21 cellular contexts compared by ENCODE assay signal in genomic region chr4:14434483-14434882, GRCh38.
DNase-seq lines count a peak whose midpoint lies in the region; ATAC-seq and TF ChIP-seq lines count a peak whose summit lies in the region.
"Had no signal": no experiment of that assay in that cellular context is flagged by ENCODE, and none has a peak within 500 bp of the region (broad histone marks: within the 10 kb centered on the region; RNA-seq: fewer than 3 reads in every experiment).

No MANE protein-coding gene starts in this region.

- H3K4me3 ChIP-seq in right cardiac atrium (ENCODE audit: low read length) = no peak overlapping the region
- H3K4me3 ChIP-seq in epithelial cell of esophagus (ENCODE audit: low read length) = no peak overlapping the region
- H3K4me3 ChIP-seq: BLaER1 treated with 17β-estradiol and CSF1 and Interleukin-3, amounts not matched to agents 10 nM and 100 nM; GM23248; HAP-1 had no signal

- no peaks in the 10 kb centered on the region for H3K9me3 Mint-ChIP-seq in activated T-helper 1 cell treated with anti-CD3 and anti-CD28 coated beads, Interleukin-12 subunit alpha, Interleukin-12 subunit beta, Interleukin-2, Interleukin-4 antibody, amounts not matched to agents 30 ng/mL and 10 ng/mL and 1 ng/mL, durations not matched to agents 14 hours and 24 hours and 36 hours
- peaks cover under 1% of the 10 kb centered on the region for H3K9me3 Mint-ChIP-seq in Calu3 (ENCODE audit: low read depth, unreplicated experiment)

- CTCF ChIA-PET in Calu3 (lab: Charles Lee) = interaction anchor here (0.5 kb wide), 1 partner anchor 904 kb away, joined by 5 read pairs; no protein-coding TSS in a partner anchor

- peaks cover 3% of the 10 kb centered on the region for H3K4me1 ChIP-seq in right cardiac atrium (ENCODE audit: control insufficient read depth, insufficient read depth, low read length)
- H3K4me1 ChIP-seq: BLaER1 treated with 17β-estradiol and CSF1 and Interleukin-3, amounts not matched to agents 10 nM and 100 nM; Caco-2; HAP-1 had no signal

- H3K4me3 Mint-ChIP-seq in activated T-helper 1 cell treated with anti-CD3 and anti-CD28 coated beads, Interleukin-12 subunit alpha, Interleukin-12 subunit beta, Interleukin-2, Interleukin-4 antibody, amounts not matched to agents 30 ng/mL and 10 ng/mL and 1 ng/mL, durations not matched to agents 14 hours and 24 hours and 36 hours = no peak overlapping the region
- no peak overlapping the region for H3K4me3 Mint-ChIP-seq in Calu3 (ENCODE audit: low read depth, unreplicated experiment)
- H3K4me3 Mint-ChIP-seq: CD4-positive, alpha-beta memory T cell had no signal

- TF ChIP-seq CTCF in epithelial cell of esophagus (IDR thresholded peaks at IDR 0.05; ENCODE audit: insufficient read depth, low read depth, low read length, missing control alignments) (no peak), Calu3 (IDR thresholded peaks at IDR 0.05; ENCODE audit: unreplicated experiment) (no peak)

- DNase-seq in Right ventricle myocardium inferior (ENCODE audit: missing footprints) (no peak), right cardiac atrium (no peak), epithelial cell of esophagus (ENCODE audit: low read depth) (peak; percentile 27), islet precursor cell (peak; percentile 55), renal cortical epithelial cell (ENCODE audit: low read depth) (peak; percentile 42), Calu3 (no peak), NCI-H2227 (lab: John Stamatoyannopoulos, UW; ENCODE audit: unreplicated experiment) (no peak)
- no peak for DNase-seq in activated T-helper 1 cell treated with anti-CD3 and anti-CD28 coated beads, Interleukin-12 subunit alpha, Interleukin-12 subunit beta, Interleukin-2, Interleukin-4 antibody, amounts not matched to agents 30 ng/mL and 10 ng/mL and 1 ng/mL, durations not matched to agents 14 hours and 24 hours and 36 hours (ENCODE audit: low spot score)
- DNase-seq: 8988T; Caco-2; CD4-positive, alpha-beta memory T cell; DND-41; GM23248; KG1; NCI-H1694; NCI-H2081; NCI-H2171 treated with DMSO at 0.1 percent for 48 hours; NCI-H446; NCI-H526 had no signal

- ATAC-seq in Right ventricle myocardium inferior (peak; percentile 37), right cardiac atrium (no peak)

- no peak overlapping the region for H3K27ac Mint-ChIP-seq in activated T-helper 1 cell treated with anti-CD3 and anti-CD28 coated beads, Interleukin-12 subunit alpha, Interleukin-12 subunit beta, Interleukin-2, Interleukin-4 antibody, amounts not matched to agents 30 ng/mL and 10 ng/mL and 1 ng/mL, durations not matched to agents 14 hours and 24 hours and 36 hours
- no peak overlapping the region for H3K27ac Mint-ChIP-seq in Calu3 (ENCODE audit: unreplicated experiment)
- H3K27ac Mint-ChIP-seq: CD4-positive, alpha-beta memory T cell had no signal

- no peaks in the 10 kb centered on the region for H3K36me3 Mint-ChIP-seq in activated T-helper 1 cell treated with anti-CD3 and anti-CD28 coated beads, Interleukin-12 subunit alpha, Interleukin-12 subunit beta, Interleukin-2, Interleukin-4 antibody, amounts not matched to agents 30 ng/mL and 10 ng/mL and 1 ng/mL, durations not matched to agents 14 hours and 24 hours and 36 hours (ENCODE audit: low read depth)
- no peaks in the 10 kb centered on the region for H3K36me3 Mint-ChIP-seq in Calu3 (ENCODE audit: insufficient read depth, unreplicated experiment)
- H3K36me3 Mint-ChIP-seq: CD4-positive, alpha-beta memory T cell had no signal

- no peaks in the 10 kb centered on the region for H3K27me3 Mint-ChIP-seq in activated T-helper 1 cell treated with anti-CD3 and anti-CD28 coated beads, Interleukin-12 subunit alpha, Interleukin-12 subunit beta, Interleukin-2, Interleukin-4 antibody, amounts not matched to agents 30 ng/mL and 10 ng/mL and 1 ng/mL, durations not matched to agents 14 hours and 24 hours and 36 hours (ENCODE audit: insufficient read depth)
- H3K27me3 Mint-ChIP-seq in Calu3 (ENCODE audit: unreplicated experiment) = no peaks in the 10 kb centered on the region
- H3K27me3 Mint-ChIP-seq: CD4-positive, alpha-beta memory T cell had no signal

- WGBS in right cardiac atrium = 33% methylated on average over 2 of the region's 2 CpGs

- no peaks in the 10 kb centered on the region for H3K27me3 ChIP-seq in right cardiac atrium (ENCODE audit: control insufficient read depth, insufficient read depth)
- H3K27me3 ChIP-seq: BLaER1 treated with 17β-estradiol and CSF1 and Interleukin-3, amounts not matched to agents 10 nM and 100 nM had no signal

- no TSS peak for BruUV-seq in Calu3 (replicated peaks; lab: Mats Ljungman, UMichigan)

- H3K27ac ChIP-seq in right cardiac atrium (ENCODE audit: low read length) = no peak overlapping the region
- H3K27ac ChIP-seq: BLaER1 treated with 17β-estradiol and CSF1 and Interleukin-3, amounts not matched to agents 10 nM and 100 nM; GM23248 had no signal

- H3K4me1 Mint-ChIP-seq in activated T-helper 1 cell treated with anti-CD3 and anti-CD28 coated beads, Interleukin-12 subunit alpha, Interleukin-12 subunit beta, Interleukin-2, Interleukin-4 antibody, amounts not matched to agents 30 ng/mL and 10 ng/mL and 1 ng/mL, durations not matched to agents 14 hours and 24 hours and 36 hours (ENCODE audit: low read depth) = no peaks in the 10 kb centered on the region
- H3K4me1 Mint-ChIP-seq in Calu3 (ENCODE audit: low read depth, unreplicated experiment) = no peaks in the 10 kb centered on the region
- H3K4me1 Mint-ChIP-seq: CD4-positive, alpha-beta memory T cell had no signal

- intact Hi-C loops in Right ventricle myocardium inferior (cut with DNase I) (no loop called here), right cardiac atrium (cut with DNase I) (no loop called here), Calu3 (cut with micrococcal nuclease; ENCODE audit: unreplicated experiment) (no loop called here)
- intact Hi-C loops in activated T-helper 1 cell treated with anti-CD3 and anti-CD28 coated beads, Interleukin-12 subunit alpha, Interleukin-12 subunit beta, Interleukin-2, Interleukin-4 antibody, amounts not matched to agents 30 ng/mL and 10 ng/mL and 1 ng/mL, durations not matched to agents 14 hours and 24 hours and 36 hours (cut with micrococcal nuclease) = no loop called here

- no peaks in the 10 kb centered on the region for H3K9me3 ChIP-seq in right cardiac atrium (ENCODE audit: control insufficient read depth, low read length)
- H3K9me3 ChIP-seq: BLaER1 treated with 17β-estradiol and CSF1 and Interleukin-3, amounts not matched to agents 10 nM and 100 nM; Caco-2; HAP-1 had no signal

Comparison
In these comparisons a context has a peak if more than half of its experiments do, and no peak if none do; other contexts are left out.
1. DNase-seq: peak in epithelial cell of esophagus (single experiment), islet precursor cell (single experiment) and renal cortical epithelial cell (single experiment); none in Right ventricle myocardium inferior (single experiment), right cardiac atrium (0 of 3), activated T-helper 1 cell treated with anti-CD3 and anti-CD28 coated beads, Interleukin-12 subunit alpha, Interleukin-12 subunit beta, Interleukin-2, Interleukin-4 antibody, amounts not matched to agents 30 ng/mL and 10 ng/mL and 1 ng/mL, durations not matched to agents 14 hours and 24 hours and 36 hours (single experiment), Calu3 (single experiment) and NCI-H2227 (single experiment).